18 cellular contexts compared by ENCODE assay signal in the genomic region with DNA sequence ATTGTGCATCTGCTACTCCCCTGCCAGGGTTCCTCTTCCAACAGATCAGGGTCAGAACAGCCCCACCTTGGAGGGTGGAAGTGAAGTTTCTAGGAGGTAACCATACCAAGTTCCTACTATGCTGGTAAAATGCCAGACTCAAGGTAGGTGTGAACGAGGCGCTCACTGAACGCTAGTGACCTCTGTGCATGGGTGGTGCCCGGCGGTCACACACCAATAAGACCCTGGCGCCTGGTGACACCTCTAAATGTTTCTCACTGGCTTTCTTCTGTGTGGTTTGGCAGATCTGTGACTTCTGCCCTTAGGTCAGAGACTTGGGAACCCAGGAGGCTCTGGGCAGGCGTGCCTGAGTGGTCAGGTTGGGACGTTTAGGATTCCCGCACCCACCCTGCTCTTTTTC. TPM values are rescaled to one million over a fixed set of nuclear protein-coding genes. Genes with fewer than 3 reads are reported as not detected.
A peak's percentile ranks its signal among the peaks of the same experiment; 100 is the strongest.
DNase-seq lines count a peak whose midpoint lies in the region; ATAC-seq, FAIRE-seq and TF ChIP-seq lines count a peak whose summit lies in the region.
"Had no signal": no experiment of that assay in that cellular context is flagged by ENCODE, and none has a peak within 500 bp of the region (broad histone marks: within the 10 kb centered on the region; RNA-seq: fewer than 3 reads in every experiment).

No MANE protein-coding gene starts in this region.

- H3K36me3 ChIP-seq in kidney (ENCODE audit: control insufficient read depth in 1 of 2, insufficient read depth in 2 of 2, low read length in 2 of 2) (peaks cover 7 to 10% of the 10 kb centered on the region in 2 donors), muscle layer of duodenum (ENCODE audit: control insufficient read depth in 1 of 2, insufficient read depth in 2 of 2, low read length in 2 of 2) (peaks cover 8 to 37% of the 10 kb centered on the region in 2 donors), tibial artery (peaks cover 16 to 69% (median 36%) of the 10 kb centered on the region in 3 donors)

- H3K4me3 ChIP-seq in kidney (ENCODE audit: low read length in 2 of 2) (no peak overlapping the region), muscle layer of duodenum (ENCODE audit: low read depth in 1 of 2, low read length in 2 of 2) (no peak overlapping the region), tibial artery (no peak overlapping the region)
- H3K4me3 ChIP-seq: BLaER1, GM23248 had no signal

- FAIRE-seq in kidney (lab: Jason Lieb, UNC), result no peak
- FAIRE-seq: GM12892, H1 had no signal

- H3K4me1 ChIP-seq in kidney (ENCODE audit: control insufficient read depth in 1 of 2, insufficient read depth in 1 of 2, low read depth in 1 of 2, low read length in 2 of 2) (peaks cover 4 to 11% of the 10 kb centered on the region in 2 donors), muscle layer of duodenum (ENCODE audit: control insufficient read depth in 1 of 2, insufficient read depth in 2 of 2, low read length in 2 of 2) (no peaks in the 10 kb centered on the region), tibial artery (peaks cover 0 to 14% (median 0%) of the 10 kb centered on the region in 4 donors)
- H3K4me1 ChIP-seq: BLaER1 had no signal

- no peak for ATAC-seq in HG03135 (IDR thresholded peaks at IDR 0.05; ENCODE audit: unreplicated experiment)
- ATAC-seq: CD8-positive, alpha-beta T cell had no signal

- no peak overlapping the region for H3K9ac ChIP-seq in kidney (ENCODE audit: low read length in 2 of 2)
- H3K9ac ChIP-seq: BLaER1, GM23248 had no signal

- TF ChIP-seq CTCF in kidney (IDR thresholded peaks at IDR 0.05; ENCODE audit: borderline replicate concordance, extremely low read depth, insufficient read depth) (no peak), tibial artery (IDR thresholded peaks at IDR 0.05) (no peak)

- H3K27ac ChIP-seq in kidney (ENCODE audit: low read depth in 2 of 2, low read length in 2 of 2) (peak overlapping the region; percentile 67 to 69), muscle layer of duodenum (ENCODE audit: low read length) (peak overlapping the region; percentile 76), tibial artery (peak overlapping the region; percentile 46 to 54)
- H3K27ac ChIP-seq: BLaER1, C4-2B, GM23248 had no signal

- no peak for DNase-seq in kidney
- no peak for DNase-seq in tibial artery
- DNase-seq in LoVo (ENCODE audit: low spot score), result no peak
- no peak for DNase-seq in HuH-7.5 (ENCODE audit: low spot score)
- DNase-seq: Caco-2; CD4-positive, CD25-positive, alpha-beta regulatory T cell; CD8-positive, alpha-beta T cell; DMS153; DND-41; H7; HCEC 1CT had no signal

- intact Hi-C loops in kidney (cut with DNase I), result no loop called here
- intact Hi-C loops in tibial artery (cut with DNase I; ENCODE audit: low total_unique reads), result no loop called here

- H3K9me3 ChIP-seq in kidney (ENCODE audit: control insufficient read depth in 1 of 2, low read length in 2 of 2), result no peaks in the 10 kb centered on the region
- H3K9me3 ChIP-seq in muscle layer of duodenum (ENCODE audit: control insufficient read depth in 1 of 2, low read length in 2 of 2), result no peaks in the 10 kb centered on the region
- no peaks in the 10 kb centered on the region for H3K9me3 ChIP-seq in tibial artery
- H3K9me3 ChIP-seq: BLaER1, Caco-2 had no signal

- H3K27me3 ChIP-seq in muscle layer of duodenum (ENCODE audit: low read depth, low read length) (no peaks in the 10 kb centered on the region), tibial artery (no peaks in the 10 kb centered on the region)
- H3K27me3 ChIP-seq: BLaER1 had no signal

RNA-seq across cellular contexts. Expression of a gene that starts 55.9 kb away (rescaled TPM):
- 36.5 TPM for total RNA-seq in kidney
- polyA plus RNA-seq in kidney (ENCODE audit: insufficient read depth, low read depth, low replicate concordance), result 35.0 TPM
